ENCODE assay signal across 9 cellular contexts in genomic region chr16:10938844-10939648, GRCh38. TPM values are rescaled to one million over a fixed set of nuclear protein-coding genes. Genes with fewer than 3 reads are reported as not detected.
A peak's percentile ranks its signal among the peaks of the same experiment; 100 is the strongest.
DNase-seq lines count a peak whose midpoint lies in the region; ATAC-seq and TF ChIP-seq lines count a peak whose summit lies in the region.
"Had no signal": no experiment of that assay in that cellular context is flagged by ENCODE, and none has a peak within 500 bp of the region (broad histone marks: within the 10 kb centered on the region; RNA-seq: fewer than 3 reads in every experiment).

No MANE protein-coding gene starts in this region.

- peak overlapping the region; percentile 7 to 64 (median 43); a peak in 12 of 22 replicates for H3K27ac ChIP-seq in BLaER1 treated with 17β-estradiol and CSF1 and Interleukin-3, amounts not matched to agents 10 nM and 100 nM
- no peak overlapping the region for H3K27ac ChIP-seq in MM.1S (ENCODE audit: low read length)
- peak overlapping the region; percentile 39 to 81 for H3K27ac ChIP-seq in coronary artery

- H3K4me3 Mint-ChIP-seq in nephron progenitor cell = peak overlapping the region; percentile 94

- H3K27ac Mint-ChIP-seq in nephron progenitor cell = no peak overlapping the region

- peaks cover 62 to 78% (median 75%) of the 10 kb centered on the region in 11 experiments for H4K20me1 ChIP-seq in BLaER1 treated with 17β-estradiol and CSF1 and Interleukin-3, amounts not matched to agents 10 nM and 100 nM
- peaks cover 6% of the 10 kb centered on the region; the same call in 1 of the 2 replicates for H4K20me1 ChIP-seq in MM.1S (ENCODE audit: insufficient read depth, low read length)

- H3K4me3 ChIP-seq in BLaER1 treated with 17β-estradiol and CSF1 and Interleukin-3, amounts not matched to agents 10 nM and 100 nM = peak overlapping the region; percentile 73 to 84 (median 78); a peak in 19 of 20 replicates
- H3K4me3 ChIP-seq in MM.1S (ENCODE audit: low read length) = no peak overlapping the region
- H3K4me3 ChIP-seq in coronary artery = peak overlapping the region; percentile 87

- H3K9me3 Mint-ChIP-seq in nephron progenitor cell = no peaks in the 10 kb centered on the region

- TF ChIP-seq CTCF in MM.1S (IDR thresholded peaks at IDR 0.05; ENCODE audit: low read length) = no peak
- no peak for TF ChIP-seq CTCF in coronary artery (IDR thresholded peaks at IDR 0.05)
- no peak for TF ChIP-seq CTCF in nephron progenitor cell (IDR thresholded peaks at IDR 0.05)

- no peaks in the 10 kb centered on the region for H3K27me3 ChIP-seq in BLaER1 treated with 17β-estradiol and CSF1 and Interleukin-3, amounts not matched to agents 10 nM and 100 nM
- no peaks in the 10 kb centered on the region for H3K27me3 ChIP-seq in MM.1S (replicated peaks; ENCODE audit: insufficient read depth, low read length)

- no peaks in the 10 kb centered on the region for H3K9me2 ChIP-seq in MM.1S (replicated peaks; ENCODE audit: insufficient read depth, low read length)

- peak overlapping the region; percentile 9 to 92 (median 87); a peak in 21 of 22 replicates for H3K9ac ChIP-seq in BLaER1 treated with 17β-estradiol and CSF1 and Interleukin-3, amounts not matched to agents 10 nM and 100 nM
- H3K9ac ChIP-seq in MM.1S (ENCODE audit: low read length) = no peak overlapping the region

- H3K36me3 Mint-ChIP-seq in nephron progenitor cell (ENCODE audit: low read depth) = peaks cover 10% of the 10 kb centered on the region

- no peak overlapping the region for H2AFZ ChIP-seq in MM.1S (ENCODE audit: low read length)

- H3K27me3 Mint-ChIP-seq in nephron progenitor cell (ENCODE audit: low read depth, poor library complexity) = peaks cover 5% of the 10 kb centered on the region

- H3F3A ChIP-seq in MM.1S (ENCODE audit: insufficient read depth, low read length) = 0 out of 2 replicates have a peak, but pooled peaks cover 6% of the 10 kb centered on the region

- H3K4me1 ChIP-seq in BLaER1 treated with 17β-estradiol and CSF1 and Interleukin-3, amounts not matched to agents 10 nM and 100 nM = peaks cover 82 to 90% (median 86%) of the 10 kb centered on the region in 10 experiments
- H3K4me1 ChIP-seq in MM.1S (ENCODE audit: low read length) = peaks cover 38% of the 10 kb centered on the region

- no peak for ATAC-seq in GM21526 (IDR thresholded peaks at IDR 0.05; ENCODE audit: low FRiP score, unreplicated experiment)

- DNase-seq in MM.1S = no peak
- DNase-seq in coronary artery (ENCODE audit: low spot score) = no peak
- DNase-seq in nephron progenitor cell = no peak
- no peak for DNase-seq in RKO (ENCODE audit: low spot score)
- no peak for DNase-seq in SK-N-DZ (ENCODE audit: low spot score)
- DNase-seq in medulla oblongata (ENCODE audit: extremely low spot score) = no peak
- DNase-seq: head of caudate nucleus had no signal

- no peaks in the 10 kb centered on the region for H3K9me3 ChIP-seq in BLaER1 treated with 17β-estradiol and CSF1 and Interleukin-3, amounts not matched to agents 10 nM and 100 nM (replicated peaks in 1 of 11)
- H3K9me3 ChIP-seq in MM.1S (replicated peaks; ENCODE audit: insufficient read depth, low read length) = no peaks in the 10 kb centered on the region

- H3K4me1 Mint-ChIP-seq in nephron progenitor cell = peaks cover 64% of the 10 kb centered on the region

- peaks cover 64% of the 10 kb centered on the region for H3K79me2 ChIP-seq in MM.1S (ENCODE audit: low read length)

- peaks cover 6 to 25% (median 16%) of the 10 kb centered on the region in 11 experiments; a peak in 15 of 22 replicates for H3K36me3 ChIP-seq in BLaER1 treated with 17β-estradiol and CSF1 and Interleukin-3, amounts not matched to agents 10 nM and 100 nM
- no peaks in the 10 kb centered on the region for H3K36me3 ChIP-seq in MM.1S (replicated peaks; ENCODE audit: insufficient read depth, low read length)

- peak overlapping the region; percentile 90 to 100 (median 99) for H3K4me2 ChIP-seq in BLaER1 treated with 17β-estradiol and CSF1 and Interleukin-3, amounts not matched to agents 10 nM and 100 nM
- peak overlapping the region; percentile 91; the same call in 1 of the 2 replicates for H3K4me2 ChIP-seq in MM.1S (ENCODE audit: low read depth, low read length)

RNA-seq across cellular contexts. Expression of gene DEXI, which starts 3.2 kb away (rescaled TPM):
- polyA plus RNA-seq in SK-N-DZ (2014; cell fraction: cytosol; rRNA removed) = 44.3 and 52.6 TPM in 2 replicates
- 34.4 and 41.2 TPM in 2 replicates for polyA plus RNA-seq in SK-N-DZ (2014; cell fraction: nucleus; rRNA removed)

RNA-seq across cellular contexts. Expression of gene CLEC16A, which starts 5.3 kb away (rescaled TPM):
- 7.4 and 10.1 TPM in 2 replicates for polyA plus RNA-seq in SK-N-DZ (2014; cell fraction: cytosol; rRNA removed)
- 7.2 and 9.7 TPM in 2 replicates for polyA plus RNA-seq in SK-N-DZ (2014; cell fraction: nucleus; rRNA removed)
